Comparison of ENCODE assay signal across 8 cellular contexts in genomic region chr1:17046043-17046657, GRCh38. TPM values are rescaled to one million over a fixed set of nuclear protein-coding genes. Genes with fewer than 3 reads are reported as not detected.
A peak's percentile ranks its signal among the peaks of the same experiment; 100 is the strongest.
DNase-seq lines count a peak whose midpoint lies in the region; ATAC-seq, FAIRE-seq and TF ChIP-seq lines count a peak whose summit lies in the region.

No MANE protein-coding gene starts in this region.

- H3K79me1 ChIP-seq in H1 (ENCODE audit: low read depth, low read length), result peaks cover 2% of the 10 kb centered on the region; the same call in 1 of the 2 replicates

- H2AFZ ChIP-seq in H1 (ENCODE audit: low read length), result no peak overlapping the region

- H3K18ac ChIP-seq in H1 (ENCODE audit: extremely low read depth, low read length), result no peak overlapping the region

- TF ChIP-seq EP300 in H1 (IDR thresholded peaks at IDR 0.05; ENCODE audit: borderline replicate concordance in 1 of 2, low read depth in 2 of 2, low read length in 2 of 2), result no peak

- no peak overlapping the region for H2BK120ac ChIP-seq in H1 (replicated peaks; ENCODE audit: low read depth, low read length)

- H3K4me1 ChIP-seq in Peyer's patch (no peaks in the 10 kb centered on the region), H1 (replicated peaks in 1 of 4; ENCODE audit: control insufficient read depth in 3 of 4, insufficient read depth in 4 of 4, low read length in 3 of 4) (no peaks in the 10 kb centered on the region), mucosa of stomach (ENCODE audit: control insufficient read depth, insufficient read depth, low read length) (peaks cover 5% of the 10 kb centered on the region)

- no peak overlapping the region for H2AK5ac ChIP-seq in H1 (ENCODE audit: low read depth, low read length)

- no peak overlapping the region for H2BK12ac ChIP-seq in H1 (ENCODE audit: low read depth, low read length)

- H3K27ac ChIP-seq in Peyer's patch, result no peak overlapping the region
- H3K27ac ChIP-seq in H1 (ENCODE audit: low read depth, low read length), result peak overlapping the region; percentile 3; the same call in 1 of the 2 replicates

- ATAC-seq in GM18909 (IDR thresholded peaks at IDR 0.05; ENCODE audit: poor library complexity, unreplicated experiment), result no peak

- no peak overlapping the region for H4K91ac ChIP-seq in H1 (replicated peaks; ENCODE audit: insufficient read length, low read length)

- H3K36me3 ChIP-seq in Peyer's patch (peaks cover 0 to 43% (median 0%) of the 10 kb centered on the region in 3 donors), H1 (ENCODE audit: control insufficient read depth in 2 of 4, insufficient read depth in 4 of 4, low read length in 3 of 4) (peaks cover 8 to 36% (median 19%) of the 10 kb centered on the region in 4 experiments), mucosa of stomach (ENCODE audit: control insufficient read depth, insufficient read depth, low read length) (no peaks in the 10 kb centered on the region)

- no peak overlapping the region for H2BK15ac ChIP-seq in H1 (ENCODE audit: low read length)

- no peaks in the 10 kb centered on the region for H3K27me3 ChIP-seq in Peyer's patch
- no peaks in the 10 kb centered on the region for H3K27me3 ChIP-seq in H1 (replicated peaks in 1 of 4; ENCODE audit: control insufficient read depth in 3 of 4, extremely low read depth in 1 of 4, insufficient read depth in 3 of 4, low read length in 3 of 4)
- H3K27me3 ChIP-seq in mucosa of stomach (ENCODE audit: control insufficient read depth, insufficient read depth, low read length), result no peaks in the 10 kb centered on the region

- 84% methylated on average over 5 of the region's 5 CpGs; no CpG with 5 or more reads in 1 of the 2 experiments for WGBS in H1 (ENCODE audit: extremely low coverage in 1 of 2, insufficient coverage in 1 of 2, insufficient read length in 1 of 2, insufficient replicate concordance in 2 of 2, low coverage in 1 of 2, low lambda C conversion rate in 2 of 2, missing lambda C conversion rate in 1 of 2), 2 experiments

- H3K9ac ChIP-seq in H1 (replicated peaks in 1 of 4; ENCODE audit: extremely low read depth in 1 of 4, low read depth in 3 of 4, low read length in 3 of 4) (no peak overlapping the region), mucosa of stomach (ENCODE audit: low read length) (peak overlapping the region; percentile 9)

- H3K56ac ChIP-seq in H1 (replicated peaks; ENCODE audit: insufficient read length, low read depth, low read length), result no peak overlapping the region

- H3K14ac ChIP-seq in H1 (ENCODE audit: insufficient read length), result no peak overlapping the region

- H4K8ac ChIP-seq in H1 (ENCODE audit: extremely low read depth, insufficient read depth, low read length), result no peak overlapping the region

- POLR2A ChIA-PET in H1 (lab: Charles Lee; ENCODE audit: partially characterized antibody), result interaction anchor here (0.9 to 1.3 kb wide), 3 partner anchors 24 to 99 kb away, joined by 3 to 4 read pairs (median 3); no protein-coding TSS in a partner anchor

- no peak for TF ChIP-seq POLR2A in Peyer's patch (IDR thresholded peaks at IDR 0.05)
- no peak for TF ChIP-seq POLR2A in H1 (IDR thresholded peaks at IDR 0.05; ENCODE audit: control extremely low read depth in 1 of 2, low read depth in 2 of 2, low read length in 2 of 2)

- no peak overlapping the region for H3K23ac ChIP-seq in H1 (ENCODE audit: insufficient read length)

- TF ChIP-seq RAD21 in H1 (IDR thresholded peaks at IDR 0.05 in 1 of 2, conservative IDR thresholded peaks at IDR 0.05 in 1 of 2; ENCODE audit: low read depth in 2 of 2, low read length in 2 of 2), result peak; percentile 78 to 81

- no peak overlapping the region for H2BK20ac ChIP-seq in H1 (ENCODE audit: low read length)

- no peak overlapping the region for H4K5ac ChIP-seq in H1 (ENCODE audit: insufficient read length, low read depth, low read length)

- no peak overlapping the region for H2BK5ac ChIP-seq in H1 (ENCODE audit: low read depth, low read length)

- DNase-seq in DMS53 (lab: John Stamatoyannopoulos, UW), result peak; percentile 77
- peak; percentile 54 for DNase-seq in HTR-8/SVneo (ENCODE audit: insufficient read length, low spot score)
- no peak for DNase-seq in Peyer's patch
- no peak for DNase-seq in H1 (ENCODE audit: low read depth in 1 of 2, low spot score in 2 of 2)
- no peak for DNase-seq in stimulated activated CD4-positive, alpha-beta T cell treated with anti-CD3 and anti-CD28 coated beads, Interleukin-12 subunit alpha, Interleukin-12 subunit beta, amount 100 ng/mL, for 4 hours
- no peak for DNase-seq in activated CD4-positive, CD25-positive, alpha-beta regulatory T cell (lab: John Stamatoyannopoulos, UW)

- peaks cover 0 to 27% of the 10 kb centered on the region in 2 experiments; a peak in 2 of 4 replicates for H3K79me2 ChIP-seq in H1 (ENCODE audit: control insufficient read depth in 1 of 2, insufficient read depth in 2 of 2, low read length in 2 of 2)

- TF ChIP-seq CTCF in Peyer's patch (IDR thresholded peaks at IDR 0.05), result peak; percentile 53 to 77 (median 74)
- TF ChIP-seq CTCF in H1 (IDR thresholded peaks at IDR 0.05; ENCODE audit: control extremely low read depth in 1 of 3, insufficient read depth in 1 of 3, low read depth in 1 of 3, low read length in 3 of 3), result peak in 2 of 3 experiments; percentile 62 to 64; a peak in 3 of 4 replicates

- H3K23me2 ChIP-seq in H1 (ENCODE audit: low read depth, low read length), result no peaks in the 10 kb centered on the region

- peaks cover 0 to 1% of the 10 kb centered on the region in 2 experiments for H4K20me1 ChIP-seq in H1 (replicated peaks in 1 of 2; ENCODE audit: control insufficient read depth in 1 of 2, insufficient read depth in 2 of 2, low read length in 2 of 2)

- no peak overlapping the region for H3K4ac ChIP-seq in H1 (replicated peaks; ENCODE audit: insufficient read length, low read depth, low read length)

- no peak for FAIRE-seq in HTR-8/SVneo (lab: Jason Lieb, UNC)
- FAIRE-seq in H1 (lab: Jason Lieb, UNC), result peak; percentile 55

- H3K9me3 ChIP-seq in Peyer's patch (no peaks in the 10 kb centered on the region), H1 (ENCODE audit: insufficient read depth in 2 of 2, low read depth in 1 of 2, low read length in 1 of 2) (no peaks in the 10 kb centered on the region), mucosa of stomach (ENCODE audit: control insufficient read depth, low read length) (no peaks in the 10 kb centered on the region)

- H3K4me2 ChIP-seq in H1 (ENCODE audit: insufficient read depth in 1 of 2, low read depth in 2 of 2, low read length in 2 of 2), result no peak overlapping the region

- CTCF ChIA-PET in H1 (lab: Charles Lee; ENCODE audit: partially characterized antibody), result interaction anchor here (0.6 to 7.0 kb wide), 31 partner anchors 9 to 556 kb away, joined by 3 to 95 read pairs (median 4); partner anchors contain the start of gene ATP13A2

- H3K4me3 ChIP-seq in Peyer's patch (peak overlapping the region in 3 of 4 donors; percentile 11 to 30 (median 16)), H1 (ENCODE audit: extremely low read depth in 1 of 4, insufficient read depth in 2 of 4, low read depth in 3 of 4, low read length in 4 of 4) (no peak overlapping the region), mucosa of stomach (ENCODE audit: low read length) (no peak overlapping the region)

TF ChIP-seq in H1, 55 proteins besides CTCF, POLR2A, EP300 and RAD21:
- TF ChIP-seq YY1 (IDR thresholded peaks at IDR 0.05; ENCODE audit: low read depth, low read length) (peak; percentile 58; the same call in 1 of the 2 replicates), KDM1A (IDR thresholded peaks at IDR 0.05; ENCODE audit: borderline replicate concordance, low read length) (no peak)

RNA-seq across cellular contexts. Expression of gene SDHB, which starts 7.7 kb away (rescaled TPM):
- total RNA-seq in Peyer's patch, result 100 to 1,000 TPM; 106 to 277 (median 175) TPM
- 90.7 and 98.7 TPM in 2 replicates for total RNA-seq in H1 (2021; fragmentation: NEBNext Ultra II Directional; extraction: Animal tissue kit (Norgen Biotek cat#: 25700))
- polyA plus RNA-seq in H1 (2011; rRNA removed), result 67.1 and 84.0 TPM in 2 replicates
- polyA plus RNA-seq in H1 (2011; cell fraction: cytosol; rRNA removed), result 94.6 TPM
- polyA plus RNA-seq in H1 (2011; cell fraction: nucleus; rRNA removed), result 57.2 TPM
- 73.0 to 88.0 TPM (median 79.9 TPM) in 4 replicates for polyA plus RNA-seq in H1 (2012, experiment 1 of 2)
- polyA plus RNA-seq in H1 (2012, experiment 2 of 2), result 65.6 TPM
- 100 TPM for polyA plus RNA-seq in H1 (2013, experiment 1 of 2)
- polyA plus RNA-seq in H1 (2013, experiment 2 of 2), result 91.9 TPM
- polyA minus RNA-seq in H1 (2011; rRNA and poly(A)+ RNA removed), result 121 and 172 TPM in 2 replicates
- 41.2 TPM for polyA minus RNA-seq in H1 (2011; cell fraction: cytosol; rRNA and poly(A)+ RNA removed)
- polyA minus RNA-seq in H1 (2011; cell fraction: nucleus; rRNA and poly(A)+ RNA removed), result 36.9 TPM

RNA-seq across cellular contexts. Expression of gene ATP13A2, which starts 34.4 kb away (rescaled TPM):
- total RNA-seq in Peyer's patch, result 10 to 100 TPM; 20.6 to 58.0 (median 44.5) TPM
- 82.1 and 89.8 TPM in 2 replicates for total RNA-seq in H1 (2021; fragmentation: NEBNext Ultra II Directional; extraction: Animal tissue kit (Norgen Biotek cat#: 25700))
- polyA plus RNA-seq in H1 (2011; rRNA removed), result 83.6 and 137 TPM in 2 replicates
- 64.7 TPM for polyA plus RNA-seq in H1 (2011; cell fraction: cytosol; rRNA removed)
- polyA plus RNA-seq in H1 (2011; cell fraction: nucleus; rRNA removed), result 131 TPM
- polyA plus RNA-seq in H1 (2012, experiment 1 of 2), result 47.7 to 93.4 TPM (median 83.0 TPM) in 4 replicates
- polyA plus RNA-seq in H1 (2012, experiment 2 of 2), result 73.1 TPM
- 78.0 TPM for polyA plus RNA-seq in H1 (2013, experiment 1 of 2)
- 85.3 TPM for polyA plus RNA-seq in H1 (2013, experiment 2 of 2)
- 96.7 and 126 TPM in 2 replicates for polyA minus RNA-seq in H1 (2011; rRNA and poly(A)+ RNA removed)
- polyA minus RNA-seq in H1 (2011; cell fraction: cytosol; rRNA and poly(A)+ RNA removed), result 97.8 TPM
- polyA minus RNA-seq in H1 (2011; cell fraction: nucleus; rRNA and poly(A)+ RNA removed), result 55.4 TPM

Comparison
In these comparisons a context has a peak if more than half of its experiments do, and no peak if none do; other contexts are left out.
1. DNase-seq: peak in DMS53 (single experiment) and HTR-8/SVneo (single experiment); none in Peyer's patch (0 of 3), H1 (0 of 2), stimulated activated CD4-positive, alpha-beta T cell treated with anti-CD3 and anti-CD28 coated beads, Interleukin-12 subunit alpha, Interleukin-12 subunit beta, amount 100 ng/mL, for 4 hours (single experiment) and activated CD4-positive, CD25-positive, alpha-beta regulatory T cell (0 of 4).
2. H3K4me3 ChIP-seq: peak in Peyer's patch (3 of 4); none in H1 (0 of 4) and mucosa of stomach (single experiment).